In genomic region chr19:5141278-5141925, GRCh38 we compare ENCODE assay signal across 20 cellular contexts.
DNase-seq lines count a peak whose midpoint lies in the region; ATAC-seq and TF ChIP-seq lines count a peak whose summit lies in the region.
"Had no signal": no experiment of that assay in that cellular context is flagged by ENCODE, and none has a peak within 500 bp of the region (broad histone marks: within the 10 kb centered on the region; RNA-seq: fewer than 3 reads in every experiment).

No MANE protein-coding gene starts in this region.

- peak; percentile 39 for DNase-seq in activated CD8-positive, alpha-beta T cell treated with anti-CD3 and anti-CD28 coated beads for 36 hours
- DNase-seq in activated CD8-positive, alpha-beta T cell treated with anti-CD3 and anti-CD28 coated beads, Interleukin-2, amount 10 ng/mL, durations not matched to agents 7 days and 5 days, result no peak
- peak in 3 of 4 donors; percentile 24 to 85 (median 41) for DNase-seq in body of pancreas
- DNase-seq in right atrium auricular region (ENCODE audit: low spot score), result no peak
- DNase-seq in activated naive CD4-positive, alpha-beta T cell (lab: John Stamatoyannopoulos, UW), result no peak
- no peak for DNase-seq in erythroblast (lab: John Stamatoyannopoulos, UW)
- no peak for DNase-seq in GDM1 (lab: John Stamatoyannopoulos, UW)
- DNase-seq: 8988T; activated CD4-positive, alpha-beta T cell treated with anti-CD3 and anti-CD28 coated beads, Interleukin-2, amount 50 U/mL, for 4 hours; DMS 273 treated with DMSO at 0.1 percent for 48 hours; gastrocnemius medialis; H9; lower lobe of right lung; NCI-H1417; NCI-H774; stimulated activated CD4-positive, alpha-beta T cell treated with anti-CD3 and anti-CD28 coated beads, Interleukin-12 subunit alpha, Interleukin-12 subunit beta, amount 100 ng/mL, for 4 hours had no signal

- no peaks in the 10 kb centered on the region for H3K27me3 ChIP-seq in body of pancreas
- H3K27me3 ChIP-seq in right atrium auricular region, result no peaks in the 10 kb centered on the region
- H3K27me3 ChIP-seq: gastrocnemius medialis, tibial nerve had no signal

- no peaks in the 10 kb centered on the region for H3K4me1 ChIP-seq in body of pancreas
- peaks cover 0 to 43% of the 10 kb centered on the region in 2 donors for H3K4me1 ChIP-seq in right atrium auricular region
- H3K4me1 ChIP-seq: gastrocnemius medialis, lower lobe of right lung had no signal

- H3K36me3 Mint-ChIP-seq in activated CD8-positive, alpha-beta T cell treated with anti-CD3 and anti-CD28 coated beads for 36 hours (ENCODE audit: low read depth), result peaks cover 45% of the 10 kb centered on the region
- H3K36me3 Mint-ChIP-seq in activated CD8-positive, alpha-beta T cell treated with anti-CD3 and anti-CD28 coated beads, Interleukin-2, amount 10 ng/mL, durations not matched to agents 7 days and 5 days (ENCODE audit: low read depth), result peaks cover 58% of the 10 kb centered on the region
- H3K36me3 Mint-ChIP-seq in stimulated activated memory B cell treated with anti-CD40 and anti-IgM and Interleukin-4, amounts not matched to agents 10 μg/mL and 1 μg/mL and 100 μg/mL, for 72 hours, result peaks cover 64% of the 10 kb centered on the region

- POLR2A ChIA-PET in activated CD8-positive, alpha-beta T cell treated with anti-CD3 and anti-CD28 coated beads for 36 hours (lab: Charles Lee), result interaction anchor here (0.9 to 1.2 kb wide), 2 partner anchors 10 to 44 kb away, joined by 3 to 6 read pairs; no protein-coding TSS in a partner anchor
- POLR2A ChIA-PET in activated CD8-positive, alpha-beta T cell treated with anti-CD3 and anti-CD28 coated beads, Interleukin-2, amount 10 ng/mL, durations not matched to agents 7 days and 5 days (lab: Charles Lee), result no interaction called here

- TF ChIP-seq POLR2A in body of pancreas (IDR thresholded peaks at IDR 0.05) (no peak), erythroblast (IDR thresholded peaks at IDR 0.05; ENCODE audit: low read length) (no peak)

- H3K27ac Mint-ChIP-seq in activated CD8-positive, alpha-beta T cell treated with anti-CD3 and anti-CD28 coated beads for 36 hours, result no peak overlapping the region
- H3K27ac Mint-ChIP-seq in activated CD8-positive, alpha-beta T cell treated with anti-CD3 and anti-CD28 coated beads, Interleukin-2, amount 10 ng/mL, durations not matched to agents 7 days and 5 days, result no peak overlapping the region
- H3K27ac Mint-ChIP-seq in stimulated activated memory B cell treated with anti-CD40 and anti-IgM and Interleukin-4, amounts not matched to agents 10 μg/mL and 1 μg/mL and 100 μg/mL, for 72 hours, result peak overlapping the region; percentile 59
- H3K27ac Mint-ChIP-seq: H9 had no signal

- no peak overlapping the region for H3K4me3 ChIP-seq in body of pancreas
- H3K4me3 ChIP-seq in right atrium auricular region, result no peak overlapping the region
- H3K4me3 ChIP-seq: gastrocnemius medialis, lower lobe of right lung, tibial nerve had no signal

- no peaks in the 10 kb centered on the region for H3K9me3 ChIP-seq in body of pancreas
- no peaks in the 10 kb centered on the region for H3K9me3 ChIP-seq in right atrium auricular region
- H3K9me3 ChIP-seq: gastrocnemius medialis, lower lobe of right lung, tibial nerve had no signal

- intact Hi-C loops in activated CD8-positive, alpha-beta T cell treated with anti-CD3 and anti-CD28 coated beads for 36 hours (cut with micrococcal nuclease), result no loop called here
- intact Hi-C loops in body of pancreas (cut with DNase I), result no loop called here

- 70 to 94% methylated on average over 22 to 33 of the region's 33 CpGs for WGBS in body of pancreas, 2 donors

- CTCF ChIA-PET in activated CD8-positive, alpha-beta T cell treated with anti-CD3 and anti-CD28 coated beads for 36 hours (lab: Charles Lee), result no interaction called here
- CTCF ChIA-PET in activated CD8-positive, alpha-beta T cell treated with anti-CD3 and anti-CD28 coated beads, Interleukin-2, amount 10 ng/mL, durations not matched to agents 7 days and 5 days (lab: Charles Lee), result no interaction called here

- peaks cover 3% of the 10 kb centered on the region for H3K9me3 Mint-ChIP-seq in activated CD8-positive, alpha-beta T cell treated with anti-CD3 and anti-CD28 coated beads for 36 hours
- H3K9me3 Mint-ChIP-seq in activated CD8-positive, alpha-beta T cell treated with anti-CD3 and anti-CD28 coated beads, Interleukin-2, amount 10 ng/mL, durations not matched to agents 7 days and 5 days (ENCODE audit: insufficient read depth), result no peaks in the 10 kb centered on the region
- no peaks in the 10 kb centered on the region for H3K9me3 Mint-ChIP-seq in stimulated activated memory B cell treated with anti-CD40 and anti-IgM and Interleukin-4, amounts not matched to agents 10 μg/mL and 1 μg/mL and 100 μg/mL, for 72 hours
- H3K9me3 Mint-ChIP-seq: H9 had no signal

- H3K4me3 Mint-ChIP-seq in activated CD8-positive, alpha-beta T cell treated with anti-CD3 and anti-CD28 coated beads for 36 hours, result no peak overlapping the region
- H3K4me3 Mint-ChIP-seq in activated CD8-positive, alpha-beta T cell treated with anti-CD3 and anti-CD28 coated beads, Interleukin-2, amount 10 ng/mL, durations not matched to agents 7 days and 5 days, result no peak overlapping the region
- no peak overlapping the region for H3K4me3 Mint-ChIP-seq in stimulated activated memory B cell treated with anti-CD40 and anti-IgM and Interleukin-4, amounts not matched to agents 10 μg/mL and 1 μg/mL and 100 μg/mL, for 72 hours
- H3K4me3 Mint-ChIP-seq: H9 had no signal

- peaks cover 0 to 20% of the 10 kb centered on the region in 2 donors for H3K36me3 ChIP-seq in body of pancreas (replicated peaks in 1 of 2; ENCODE audit: insufficient read depth in 1 of 2, low read depth in 2 of 2)
- peaks cover 62% of the 10 kb centered on the region for H3K36me3 ChIP-seq in right atrium auricular region

- TF ChIP-seq CTCF in activated CD8-positive, alpha-beta T cell treated with anti-CD3 and anti-CD28 coated beads for 36 hours (IDR thresholded peaks at IDR 0.05), result no peak
- TF ChIP-seq CTCF in body of pancreas (IDR thresholded peaks at IDR 0.05), result peak in 1 of 7 experiments; percentile 12
- no peak for TF ChIP-seq CTCF in right atrium auricular region (IDR thresholded peaks at IDR 0.05)

- H3K27ac ChIP-seq in body of pancreas (peak overlapping the region in 1 of 4 donors; percentile 40), right atrium auricular region (peak overlapping the region; percentile 42 to 74)
- H3K27ac ChIP-seq: C4-2B, gastrocnemius medialis, lower lobe of right lung, tibial nerve had no signal

- ATAC-seq in activated CD8-positive, alpha-beta T cell treated with anti-CD3 and anti-CD28 coated beads for 36 hours, result no peak
- ATAC-seq in activated CD8-positive, alpha-beta T cell treated with anti-CD3 and anti-CD28 coated beads, Interleukin-2, amount 10 ng/mL, durations not matched to agents 7 days and 5 days, result no peak
- no peak for ATAC-seq in body of pancreas
- ATAC-seq in stimulated activated memory B cell treated with anti-CD40 and anti-IgM and Interleukin-4, amounts not matched to agents 10 μg/mL and 1 μg/mL and 100 μg/mL, for 72 hours, result no peak
- ATAC-seq: gastrocnemius medialis, Panc1 had no signal

- H3K4me1 Mint-ChIP-seq in activated CD8-positive, alpha-beta T cell treated with anti-CD3 and anti-CD28 coated beads for 36 hours (ENCODE audit: low read depth), result peaks cover 39% of the 10 kb centered on the region
- H3K4me1 Mint-ChIP-seq in activated CD8-positive, alpha-beta T cell treated with anti-CD3 and anti-CD28 coated beads, Interleukin-2, amount 10 ng/mL, durations not matched to agents 7 days and 5 days (ENCODE audit: low read depth), result peaks cover 47% of the 10 kb centered on the region
- H3K4me1 Mint-ChIP-seq in stimulated activated memory B cell treated with anti-CD40 and anti-IgM and Interleukin-4, amounts not matched to agents 10 μg/mL and 1 μg/mL and 100 μg/mL, for 72 hours, result peaks cover 67% of the 10 kb centered on the region

- no peaks in the 10 kb centered on the region for H3K27me3 Mint-ChIP-seq in activated CD8-positive, alpha-beta T cell treated with anti-CD3 and anti-CD28 coated beads for 36 hours
- peaks cover 2% of the 10 kb centered on the region for H3K27me3 Mint-ChIP-seq in activated CD8-positive, alpha-beta T cell treated with anti-CD3 and anti-CD28 coated beads, Interleukin-2, amount 10 ng/mL, durations not matched to agents 7 days and 5 days (ENCODE audit: low read depth)
- H3K27me3 Mint-ChIP-seq in stimulated activated memory B cell treated with anti-CD40 and anti-IgM and Interleukin-4, amounts not matched to agents 10 μg/mL and 1 μg/mL and 100 μg/mL, for 72 hours, result no peaks in the 10 kb centered on the region

Comparison
In these comparisons a context has a peak if more than half of its experiments do, and no peak if none do; other contexts are left out.
1. DNase-seq: peak in activated CD8-positive, alpha-beta T cell treated with anti-CD3 and anti-CD28 coated beads for 36 hours (single experiment) and body of pancreas (3 of 4); none in activated CD8-positive, alpha-beta T cell treated with anti-CD3 and anti-CD28 coated beads, Interleukin-2, amount 10 ng/mL, durations not matched to agents 7 days and 5 days (single experiment), right atrium auricular region (single experiment), activated naive CD4-positive, alpha-beta T cell (0 of 4), erythroblast (0 of 2) and GDM1 (single experiment).